33 cellular contexts compared by ENCODE assay signal in genomic region chr3:196237203-196237602, GRCh38. TPM values are rescaled to one million over a fixed set of nuclear protein-coding genes. Genes with fewer than 3 reads are reported as not detected.
DNase-seq lines count a peak whose midpoint lies in the region; ATAC-seq, FAIRE-seq and TF ChIP-seq lines count a peak whose summit lies in the region.
"Had no signal": no experiment of that assay in that cellular context is flagged by ENCODE, and none has a peak within 500 bp of the region (broad histone marks: within the 10 kb centered on the region; RNA-seq: fewer than 3 reads in every experiment).

No MANE protein-coding gene starts in this region.

- ATAC-seq in K562: no peak
- peak; percentile 56 for ATAC-seq in stimulated activated memory B cell treated with anti-CD40 and anti-IgM and Interleukin-4, amounts not matched to agents 10 μg/mL and 1 μg/mL and 100 μg/mL, for 72 hours
- ATAC-seq in PC-3: no peak
- ATAC-seq: activated T-cell treated with anti-CD3 and anti-CD28 coated beads, Interleukin-2, amount 50 U/mL, for 4 hours had no signal

- no peak for TF ChIP-seq CTCF in K562 (IDR thresholded peaks at IDR 0.05 in 2 of 3, conservative IDR thresholded peaks at IDR 0.05 in 1 of 3; ENCODE audit: insufficient read depth in 2 of 3, low read depth in 1 of 3, low read length in 3 of 3)
- no peak for TF ChIP-seq CTCF in lower leg skin (IDR thresholded peaks at IDR 0.05)
- no peak for TF ChIP-seq CTCF in BE2C (IDR thresholded peaks at IDR 0.05; ENCODE audit: low read depth, low read length)
- TF ChIP-seq CTCF in PC-3 (conservative IDR thresholded peaks at IDR 0.05; ENCODE audit: low read depth, low read length): no peak

- TF ChIP-seq POLR2A in GM12891 (IDR thresholded peaks at IDR 0.05; ENCODE audit: low read depth, low read length): no peak
- no peak for TF ChIP-seq POLR2A in K562 (conservative IDR thresholded peaks at IDR 0.05)
- no peak for TF ChIP-seq POLR2A in lower leg skin (IDR thresholded peaks at IDR 0.05)

- H3K27me3 Mint-ChIP-seq in stimulated activated memory B cell treated with anti-CD40 and anti-IgM and Interleukin-4, amounts not matched to agents 10 μg/mL and 1 μg/mL and 100 μg/mL, for 72 hours: no peaks in the 10 kb centered on the region
- H3K27me3 Mint-ChIP-seq: stimulated activated naive CD8-positive, alpha-beta T cell treated with anti-CD3 and anti-CD28 coated beads, Interleukin-15, Interleukin-2, amounts not matched to agents 100 ng/mL and 50 ng/mL, for 24 hours had no signal

- no peaks in the 10 kb centered on the region for H3K27me3 ChIP-seq in K562 (ENCODE audit: control insufficient read depth in 2 of 2, insufficient read depth in 2 of 2, low read length in 2 of 2)
- H3K27me3 ChIP-seq in BE2C: no peaks in the 10 kb centered on the region
- no peaks in the 10 kb centered on the region for H3K27me3 ChIP-seq in PC-3 (ENCODE audit: low read length)
- H3K27me3 ChIP-seq: esophagus squamous epithelium, sigmoid colon, upper lobe of left lung had no signal

- no peak overlapping the region for H3K27ac ChIP-seq in K562 (ENCODE audit: extremely low read depth, low read depth, low read length)
- no peak overlapping the region for H3K27ac ChIP-seq in PC-3 (ENCODE audit: low read length)
- H3K27ac ChIP-seq: esophagus squamous epithelium, KMS-11, sigmoid colon, upper lobe of left lung, VCaP had no signal

- H3K9me1 ChIP-seq in K562 (ENCODE audit: control insufficient read depth, insufficient read depth, low read length): peaks cover 5% of the 10 kb centered on the region

- BruUV-seq in K562 (replicated peaks; lab: Mats Ljungman, UMichigan) (no TSS peak), PC-3 (replicated peaks; lab: Mats Ljungman, UMichigan) (no TSS peak)

- no peaks in the 10 kb centered on the region for H3K9me3 Mint-ChIP-seq in stimulated activated memory B cell treated with anti-CD40 and anti-IgM and Interleukin-4, amounts not matched to agents 10 μg/mL and 1 μg/mL and 100 μg/mL, for 72 hours
- H3K9me3 Mint-ChIP-seq: activated T-cell treated with anti-CD3 and anti-CD28 coated beads, Interleukin-2, amount 50 U/mL, for 4 hours; mesothelial cell of epicardium; stimulated activated naive CD8-positive, alpha-beta T cell treated with anti-CD3 and anti-CD28 coated beads, Interleukin-15, Interleukin-2, amounts not matched to agents 100 ng/mL and 50 ng/mL, for 24 hours had no signal

- H3K4me3 Mint-ChIP-seq in stimulated activated memory B cell treated with anti-CD40 and anti-IgM and Interleukin-4, amounts not matched to agents 10 μg/mL and 1 μg/mL and 100 μg/mL, for 72 hours: no peak overlapping the region
- H3K4me3 Mint-ChIP-seq: activated T-cell treated with anti-CD3 and anti-CD28 coated beads, Interleukin-2, amount 50 U/mL, for 4 hours; mesothelial cell of epicardium; nephron progenitor cell; stimulated activated naive CD8-positive, alpha-beta T cell treated with anti-CD3 and anti-CD28 coated beads, Interleukin-15, Interleukin-2, amounts not matched to agents 100 ng/mL and 50 ng/mL, for 24 hours had no signal

- no peak for TF ChIP-seq RAD21 in K562 (CRISPR knock-in tag; conservative IDR thresholded peaks at IDR 0.05 in 1 of 2, IDR thresholded peaks at IDR 0.05 in 1 of 2)

- in situ Hi-C loops in K562 (cut with MboI): no loop called here

- H3K27ac Mint-ChIP-seq in stimulated activated memory B cell treated with anti-CD40 and anti-IgM and Interleukin-4, amounts not matched to agents 10 μg/mL and 1 μg/mL and 100 μg/mL, for 72 hours: peak overlapping the region; percentile 9
- H3K27ac Mint-ChIP-seq: mesothelial cell of epicardium; nephron progenitor cell; stimulated activated naive CD8-positive, alpha-beta T cell treated with anti-CD3 and anti-CD28 coated beads, Interleukin-15, Interleukin-2, amounts not matched to agents 100 ng/mL and 50 ng/mL, for 24 hours had no signal

- intact Hi-C loops in K562 (cut with micrococcal nuclease): no loop called here
- intact Hi-C loops in lower leg skin (cut with DNase I; ENCODE audit: low total_unique reads): no loop called here
- intact Hi-C loops in PC-3 (cut with micrococcal nuclease): no loop called here

- H3K36me3 Mint-ChIP-seq in stimulated activated memory B cell treated with anti-CD40 and anti-IgM and Interleukin-4, amounts not matched to agents 10 μg/mL and 1 μg/mL and 100 μg/mL, for 72 hours: peaks cover 54% of the 10 kb centered on the region

- H3K36me3 ChIP-seq in K562 (ENCODE audit: control insufficient read depth, insufficient read depth, low read length): peaks cover 49% of the 10 kb centered on the region
- H3K36me3 ChIP-seq in BE2C: peaks cover 26% of the 10 kb centered on the region
- H3K36me3 ChIP-seq in PC-3 (ENCODE audit: low read depth, low read length): peaks cover 33% of the 10 kb centered on the region; the same call in 1 of the 2 replicates

- TF ChIP-seq EP300 in K562 (IDR thresholded peaks at IDR 0.05; ENCODE audit: low read length): no peak

- H3K9ac ChIP-seq in K562 (ENCODE audit: insufficient read depth in 1 of 2, low read depth in 2 of 2, low read length in 2 of 2) (no peak overlapping the region), PC-3 (ENCODE audit: low read length) (no peak overlapping the region)
- H3K9ac ChIP-seq: KMS-11 had no signal

- H3K4me3 ChIP-seq in K562: no peak overlapping the region
- no peak overlapping the region for H3K4me3 ChIP-seq in lower leg skin (ENCODE audit: low read depth, poor library complexity, severe bottlenecking)
- H3K4me3 ChIP-seq in BE2C (ENCODE audit: low read depth, low read length): no peak overlapping the region
- no peak overlapping the region for H3K4me3 ChIP-seq in PC-3 (ENCODE audit: low read length)
- H3K4me3 ChIP-seq: esophagus squamous epithelium, sigmoid colon, upper lobe of left lung had no signal

- H3K79me2 ChIP-seq in K562 (ENCODE audit: control insufficient read depth, insufficient read depth, low read length): no peaks in the 10 kb centered on the region
- H3K79me2 ChIP-seq in PC-3 (ENCODE audit: low read length): no peaks in the 10 kb centered on the region

- WGBS in K562 (ENCODE audit: insufficient coverage, low coverage, missing lambda C conversion rate): 87% methylated on average over 5 of the region's 5 CpGs
- WGBS in lower leg skin, 2 donors: 88% methylated on average over 5 of the region's 5 CpGs

- H4K20me1 ChIP-seq in K562 (replicated peaks; ENCODE audit: control insufficient read depth, insufficient read depth, low read length) (no peaks in the 10 kb centered on the region), PC-3 (ENCODE audit: low read length) (no peaks in the 10 kb centered on the region)

- no peaks in the 10 kb centered on the region for H3K9me3 ChIP-seq in K562 (replicated peaks; ENCODE audit: control insufficient read depth, insufficient read depth, low read depth, low read length)
- H3K9me3 ChIP-seq in BE2C: no peaks in the 10 kb centered on the region
- no peaks in the 10 kb centered on the region for H3K9me3 ChIP-seq in PC-3 (ENCODE audit: low read length)
- H3K9me3 ChIP-seq: esophagus squamous epithelium, sigmoid colon, upper lobe of left lung had no signal

- peaks cover 0 to 9% of the 10 kb centered on the region in 2 experiments; a peak in 2 of 5 replicates for H3K4me1 ChIP-seq in K562 (replicated peaks in 1 of 2; ENCODE audit: control insufficient read depth in 2 of 2, insufficient read depth in 2 of 2, low read length in 2 of 2)
- peaks cover 3% of the 10 kb centered on the region; the same call in 1 of the 2 replicates for H3K4me1 ChIP-seq in BE2C
- no peaks in the 10 kb centered on the region for H3K4me1 ChIP-seq in PC-3 (ENCODE audit: insufficient read depth, low read length)
- H3K4me1 ChIP-seq: esophagus squamous epithelium, sigmoid colon, upper lobe of left lung had no signal

- peaks cover 25% of the 10 kb centered on the region for H3K4me1 Mint-ChIP-seq in stimulated activated memory B cell treated with anti-CD40 and anti-IgM and Interleukin-4, amounts not matched to agents 10 μg/mL and 1 μg/mL and 100 μg/mL, for 72 hours
- H3K4me1 Mint-ChIP-seq: mesothelial cell of epicardium, nephron progenitor cell had no signal

- no peaks in the 10 kb centered on the region for H3K9me2 ChIP-seq in PC-3 (replicated peaks; ENCODE audit: low read length)

- H2AFZ ChIP-seq in K562 (ENCODE audit: low read depth, low read length): no peak overlapping the region
- no peak overlapping the region for H2AFZ ChIP-seq in PC-3 (ENCODE audit: low read length)

- FAIRE-seq in GM12891 (lab: Jason Lieb, UNC) (peak; percentile 40), K562 (lab: Jason Lieb, UNC) (peak; percentile 23)
- FAIRE-seq: astrocyte, H1 had no signal

- no peaks in the 10 kb centered on the region for H3F3A ChIP-seq in PC-3 (ENCODE audit: low read length, unreplicated experiment)

- CTCF ChIA-PET in K562 (lab: Yijun Ruan, JAX; ENCODE audit: low intra/inter-chr PET ratio): no interaction called here
- CTCF ChIA-PET in PC-3 (lab: Charles Lee): no interaction called here

- DNase-seq in GM12891 (ENCODE audit: insufficient read length, low spot score) (no peak), NCI-H82 (lab: John Stamatoyannopoulos, UW) (peak; percentile 73), K562 (ENCODE audit: extremely low read depth in 1 of 4, low spot score in 3 of 4) (no peak), lower leg skin (ENCODE audit: low spot score in 2 of 2) (no peak), BE2C (no peak), PC-3 (no peak)
- DNase-seq: activated CD4-positive, alpha-beta T cell treated with anti-CD3 and anti-CD28 coated beads, Interleukin-2, amount 50 U/mL, for 48 hours; activated naive CD4-positive, alpha-beta T cell treated with anti-CD3 and anti-CD28 coated beads, Interleukin-2, amount 50 U/mL, for 16 hours; activated T-cell treated with anti-CD3 and anti-CD28 coated beads, Interleukin-2, amount 50 U/mL, for 4 hours; AML-193; effector CD8-positive, alpha-beta T cell; esophagus squamous epithelium; left cardiac atrium; NCI-H1092 treated with DMSO at 0.1 percent for 48 hours; NCI-H2029 treated with DMSO at 0.1 percent for 48 hours; NCI-H446; nephron progenitor cell; NK-92 treated with Interleukin-12 subunit alpha and Interleukin-12 subunit beta, amount 100 ng/mL, for 24 hours; sigmoid colon; stimulated activated CD4-positive, alpha-beta T cell treated with anti-CD3 and anti-CD28 coated beads, Interleukin-1b, Interleukin-23, amount 100 ng/mL, for 48 hours; upper lobe of left lung had no signal

- POLR2A ChIA-PET in K562 (lab: Yijun Ruan, JAX): interaction anchor here (0.6 to 1.6 kb wide), 3 partner anchors 10 to 275 kb away, joined by 3 to 5 read pairs (median 4); no protein-coding TSS in a partner anchor
- POLR2A ChIA-PET in PC-3 (lab: Charles Lee; ENCODE audit: unreplicated experiment): interaction anchor here (0.5 kb wide), 1 partner anchor 89 kb away, joined by 5 read pairs; no protein-coding TSS in a partner anchor

- H3K4me2 ChIP-seq in K562 (ENCODE audit: insufficient read depth, low read length): no peak overlapping the region
- H3K4me2 ChIP-seq in PC-3 (ENCODE audit: low read length): no peak overlapping the region
- H3K4me2 ChIP-seq: KMS-11 had no signal

RNA-seq across cellular contexts. Expression of gene SLC51A, which starts 20.9 kb away (rescaled TPM):
- 3.4 TPM for polyA plus RNA-seq in GM12891 (2012; ENCODE audit: low read depth, missing spikeins)
- 0.62 TPM in 1 of 2 replicates, not detected in the other for total RNA-seq in K562 (2011; cell fraction: chromatin; rRNA removed; ENCODE audit: low replicate concordance)
- not detected in 2 replicates for total RNA-seq in K562 (2011; cell fraction: nucleolus; rRNA removed)
- not detected in 2 replicates for total RNA-seq in K562 (2011; cell fraction: nucleoplasm; rRNA removed)
- total RNA-seq in K562 (2014; rRNA removed): not detected in 2 replicates
- total RNA-seq in K562 (2014; rRNA removed; fragmentation: Illumina TruSeq; extraction: Trizol): not detected in 2 replicates
- total RNA-seq in K562 (2015; rRNA removed; fragmentation: Illumina TruSeq; extraction: Trizol): not detected in 2 replicates
- not detected in 2 replicates for total RNA-seq in K562 (2021)
- not detected in 2 replicates for polyA plus RNA-seq in K562 (2011; rRNA removed)
- not detected in 2 replicates for polyA plus RNA-seq in K562 (2011; cell fraction: cytosol; rRNA removed)
- not detected in 2 replicates for polyA plus RNA-seq in K562 (2011; cell fraction: nucleus; rRNA removed)
- polyA plus RNA-seq in K562 (2012): 1.1 and 1.4 TPM in 2 replicates
- not detected in 2 replicates for polyA plus RNA-seq in K562 (2014; fragmentation: Illumina TruSeq; extraction: Trizol)
- polyA plus RNA-seq in K562 (2014; fragmentation: Nextera tagmentation; extraction: Ambion mirVana): under 1 TPM; 0.35 to 0.38 TPM
- not detected in 2 replicates for polyA plus RNA-seq in K562 (2014; rRNA removed)
- not detected in 2 replicates for polyA minus RNA-seq in K562 (2011; rRNA and poly(A)+ RNA removed)
- not detected in 2 replicates for polyA minus RNA-seq in K562 (2011; cell fraction: cytosol; rRNA and poly(A)+ RNA removed)
- not detected in 2 replicates for polyA minus RNA-seq in K562 (2011; cell fraction: nucleus; rRNA and poly(A)+ RNA removed)
- not detected for total RNA-seq in lower leg skin
- polyA plus RNA-seq in BE2C (2012; ENCODE audit: insufficient read depth, insufficient read length, low read depth): 4.5 TPM
- 9.7 and 10.0 TPM in 2 replicates for total RNA-seq in PC-3 (2014; rRNA removed)
- total RNA-seq: activated T-cell treated with anti-CD3 and anti-CD28 coated beads, Interleukin-2, amount 50 U/mL, for 4 hours; astrocyte; cerebellum; glomerular endothelial cell; HT-29; mesothelial cell of epicardium; sigmoid colon; SK-MEL-5; T-helper 2 cell treated with Interferon-gamma antibody and Interleukin-4, amounts not matched to agents 100 ng/mL and 5 ng/mL, for 36 hours had no signal

RNA-seq across cellular contexts. Expression of gene ZDHHC19, which starts 26.0 kb away (rescaled TPM):
- polyA plus RNA-seq in GM12891 (2012; ENCODE audit: low read depth, missing spikeins): not detected
- 2.7 and 8.2 TPM in 2 replicates for total RNA-seq in K562 (2011; cell fraction: chromatin; rRNA removed; ENCODE audit: low replicate concordance)
- 2.1 and 2.3 TPM in 2 replicates for total RNA-seq in K562 (2011; cell fraction: nucleolus; rRNA removed)
- 3.0 and 4.6 TPM in 2 replicates for total RNA-seq in K562 (2011; cell fraction: nucleoplasm; rRNA removed)
- total RNA-seq in K562 (2014; rRNA removed) (3.4 and 3.5 TPM in 2 replicates), K562 (2014; rRNA removed; fragmentation: Illumina TruSeq; extraction: Trizol) (0.67 and 0.98 TPM in 2 replicates), K562 (2015; rRNA removed; fragmentation: Illumina TruSeq; extraction: Trizol) (0.94 and 1.7 TPM in 2 replicates), K562 (2021) (5.5 and 6.1 TPM in 2 replicates), lower leg skin (not detected), PC-3 (2014; rRNA removed) (not detected in 2 replicates)
- polyA plus RNA-seq in K562 (2011; rRNA removed) (0.78 and 1.2 TPM in 2 replicates), K562 (2014; fragmentation: Illumina TruSeq; extraction: Trizol) (0.40 and 3.5 TPM in 2 replicates), K562 (2014; fragmentation: Nextera tagmentation; extraction: Ambion mirVana) (1 to 10 TPM; 2.0 to 2.7 TPM), K562 (2014; rRNA removed) (1.1 and 5.5 TPM in 2 replicates)
- 0.77 and 3.4 TPM in 2 replicates for polyA plus RNA-seq in K562 (2011; cell fraction: cytosol; rRNA removed)
- 2.9 and 3.2 TPM in 2 replicates for polyA plus RNA-seq in K562 (2011; cell fraction: nucleus; rRNA removed)
- polyA plus RNA-seq in K562 (2012): 3.2 and 5.2 TPM in 2 replicates
- polyA minus RNA-seq in K562 (2011; rRNA and poly(A)+ RNA removed): 3.3 TPM in 1 of 2 replicates, not detected in the other
- 1.6 TPM in 1 of 2 replicates, not detected in the other for polyA minus RNA-seq in K562 (2011; cell fraction: cytosol; rRNA and poly(A)+ RNA removed)
- 1.1 TPM in 1 of 2 replicates, not detected in the other for polyA minus RNA-seq in K562 (2011; cell fraction: nucleus; rRNA and poly(A)+ RNA removed)
- not detected for polyA plus RNA-seq in BE2C (2012; ENCODE audit: insufficient read depth, insufficient read length, low read depth)
- total RNA-seq: activated T-cell treated with anti-CD3 and anti-CD28 coated beads, Interleukin-2, amount 50 U/mL, for 4 hours; astrocyte; cerebellum; esophagus squamous epithelium; glomerular endothelial cell; HT-29; left cardiac atrium; T-helper 2 cell treated with Interferon-gamma antibody and Interleukin-4, amounts not matched to agents 100 ng/mL and 5 ng/mL, for 36 hours had no signal

RNA-seq across cellular contexts. Expression of gene PCYT1A, which starts 50.3 kb away (rescaled TPM):
- 31.5 TPM for polyA plus RNA-seq in GM12891 (2012; ENCODE audit: low read depth, missing spikeins)
- 166 and 178 TPM in 2 replicates for total RNA-seq in K562 (2011; cell fraction: chromatin; rRNA removed; ENCODE audit: low replicate concordance)
- total RNA-seq in K562 (2011; cell fraction: nucleolus; rRNA removed): 94.6 and 104 TPM in 2 replicates
- total RNA-seq in K562 (2011; cell fraction: nucleoplasm; rRNA removed): 110 and 116 TPM in 2 replicates
- total RNA-seq in K562 (2014; rRNA removed): 42.4 and 49.6 TPM in 2 replicates
- 42.9 and 47.6 TPM in 2 replicates for total RNA-seq in K562 (2014; rRNA removed; fragmentation: Illumina TruSeq; extraction: Trizol)
- total RNA-seq in K562 (2015; rRNA removed; fragmentation: Illumina TruSeq; extraction: Trizol): 51.1 and 53.4 TPM in 2 replicates
- 52.0 and 55.5 TPM in 2 replicates for total RNA-seq in K562 (2021)
- polyA plus RNA-seq in K562 (2011; rRNA removed): 53.0 and 55.1 TPM in 2 replicates
- 45.5 and 51.1 TPM in 2 replicates for polyA plus RNA-seq in K562 (2011; cell fraction: cytosol; rRNA removed)
- polyA plus RNA-seq in K562 (2011; cell fraction: nucleus; rRNA removed): 99.4 and 119 TPM in 2 replicates
- 39.7 and 44.1 TPM in 2 replicates for polyA plus RNA-seq in K562 (2012)
- 58.2 and 62.8 TPM in 2 replicates for polyA plus RNA-seq in K562 (2014; fragmentation: Illumina TruSeq; extraction: Trizol)
- polyA plus RNA-seq in K562 (2014; fragmentation: Nextera tagmentation; extraction: Ambion mirVana): 10 to 100 TPM; 13.4 to 13.5 TPM
- polyA plus RNA-seq in K562 (2014; rRNA removed): 45.8 and 49.4 TPM in 2 replicates
- polyA minus RNA-seq in K562 (2011; rRNA and poly(A)+ RNA removed): 102 and 116 TPM in 2 replicates
- 72.9 and 75.6 TPM in 2 replicates for polyA minus RNA-seq in K562 (2011; cell fraction: cytosol; rRNA and poly(A)+ RNA removed)
- polyA minus RNA-seq in K562 (2011; cell fraction: nucleus; rRNA and poly(A)+ RNA removed): 78.6 and 108 TPM in 2 replicates
- total RNA-seq in lower leg skin: 100 to 1,000 TPM in 3 of 4 donors, 10 to 100 TPM in 1; 96.2 to 144 (median 110) TPM
- polyA plus RNA-seq in BE2C (2012; ENCODE audit: insufficient read depth, insufficient read length, low read depth): 63.7 TPM
- total RNA-seq in PC-3 (2014; rRNA removed): 46.9 and 63.8 TPM in 2 replicates
